Comparison of ENCODE assay signal across 13 cellular contexts in the genomic region with DNA sequence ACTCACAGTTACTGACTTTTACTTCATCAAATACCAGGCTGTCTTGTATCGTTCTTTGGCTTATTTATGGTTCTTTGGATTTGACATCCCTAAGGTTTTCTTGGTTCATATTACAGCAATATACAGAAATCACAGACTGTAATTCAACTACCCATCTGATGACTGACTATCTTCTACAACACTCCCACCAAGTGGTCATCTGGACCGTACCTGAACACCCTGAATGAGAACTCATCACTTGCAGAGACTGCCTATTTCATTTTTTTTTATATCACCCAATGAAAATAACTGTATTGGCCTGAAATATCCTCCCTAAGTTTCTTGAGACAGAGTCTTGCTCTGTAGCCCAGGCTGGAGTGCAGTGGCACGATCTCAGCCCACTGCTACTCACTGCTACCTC. TPM values are rescaled to one million over a fixed set of nuclear protein-coding genes. Genes with fewer than 3 reads are reported as not detected.
DNase-seq lines count a peak whose midpoint lies in the region; ATAC-seq and TF ChIP-seq lines count a peak whose summit lies in the region.
"Had no signal": no experiment of that assay in that cellular context is flagged by ENCODE, and none has a peak within 500 bp of the region (broad histone marks: within the 10 kb centered on the region; RNA-seq: fewer than 3 reads in every experiment).

No MANE protein-coding gene starts in this region.

- no peak overlapping the region for H3K27ac Mint-ChIP-seq in activated naive CD4-positive, alpha-beta T cell treated with anti-CD3 and anti-CD28 coated beads for 36 hours

- H3K9me3 ChIP-seq in RWPE2 (ENCODE audit: severe bottlenecking) (no peaks in the 10 kb centered on the region), spleen (no peaks in the 10 kb centered on the region)
- H3K9me3 ChIP-seq: body of pancreas had no signal

- H3K27ac ChIP-seq in RWPE2 (ENCODE audit: poor library complexity, severe bottlenecking) (peak overlapping the region; percentile 59), spleen (no peak overlapping the region)
- H3K27ac ChIP-seq: body of pancreas had no signal

- CTCF ChIA-PET in activated naive CD4-positive, alpha-beta T cell treated with anti-CD3 and anti-CD28 coated beads for 36 hours (lab: Charles Lee): interaction anchor here (0.6 to 1.4 kb wide), 5 partner anchors 17 to 63 kb away, joined by 3 to 12 read pairs (median 5); partner anchors contain the start of gene ADORA2A

- H3K27me3 ChIP-seq in RWPE2 (ENCODE audit: insufficient read depth, poor library complexity, severe bottlenecking) (no peaks in the 10 kb centered on the region), spleen (replicated peaks in 1 of 7) (no peaks in the 10 kb centered on the region)
- H3K27me3 ChIP-seq: body of pancreas had no signal

- H3K9me3 Mint-ChIP-seq in activated naive CD4-positive, alpha-beta T cell treated with anti-CD3 and anti-CD28 coated beads for 36 hours: no peaks in the 10 kb centered on the region

- no peak overlapping the region for H3K4me3 ChIP-seq in RWPE2 (ENCODE audit: severe bottlenecking)
- H3K4me3 ChIP-seq in foreskin fibroblast (ENCODE audit: low read depth in 1 of 2, low read length in 2 of 2): no peak overlapping the region
- H3K4me3 ChIP-seq in spleen: no peak overlapping the region
- H3K4me3 ChIP-seq: body of pancreas had no signal

- peak; percentile 30 for DNase-seq in activated naive CD4-positive, alpha-beta T cell treated with anti-CD3 and anti-CD28 coated beads for 36 hours
- DNase-seq in activated naive CD4-positive, alpha-beta T cell treated with Interleukin-2 at 50 U/mL for 16 hours: no peak
- no peak for DNase-seq in RWPE2 (ENCODE audit: low spot score)
- DNase-seq in foreskin fibroblast: no peak
- DNase-seq in spleen: no peak
- DNase-seq in occipital lobe (lab: John Stamatoyannopoulos, UW): no peak
- no peak for DNase-seq in retina
- no peak for DNase-seq in NCI-H446 (lab: John Stamatoyannopoulos, UW)
- DNase-seq: body of pancreas, NCI-H526 had no signal

- intact Hi-C loops in activated naive CD4-positive, alpha-beta T cell treated with anti-CD3 and anti-CD28 coated beads for 36 hours (cut with micrococcal nuclease): loop anchor here (1.0 to 2.0 kb wide), 2 partner anchors 51 to 59 kb away; partner anchors contain the start of gene ADORA2A
- intact Hi-C loops in spleen (cut with DNase I; ENCODE audit: low total_unique reads): no loop called here

- H3K36me3 ChIP-seq in RWPE2 (ENCODE audit: low read depth) (no peaks in the 10 kb centered on the region), spleen (no peaks in the 10 kb centered on the region)

- TF ChIP-seq CTCF in RWPE2 (IDR thresholded peaks at IDR 0.05; ENCODE audit: poor library complexity, severe bottlenecking): no peak
- peak; percentile 3 for TF ChIP-seq CTCF in foreskin fibroblast (IDR thresholded peaks at IDR 0.05; ENCODE audit: low read depth, low read length)
- TF ChIP-seq CTCF in spleen (IDR thresholded peaks at IDR 0.05 in 8 of 11, conservative IDR thresholded peaks at IDR 0.05 in 3 of 11): peak in 9 of 11 experiments; percentile 15 to 58 (median 42)

- ATAC-seq in RWPE2 (ENCODE audit: low read depth): no peak
- ATAC-seq: body of pancreas had no signal

- TF ChIP-seq POLR2A in spleen (IDR thresholded peaks at IDR 0.05): no peak

- H3K4me3 Mint-ChIP-seq in activated naive CD4-positive, alpha-beta T cell treated with anti-CD3 and anti-CD28 coated beads for 36 hours: no peak overlapping the region

- no peaks in the 10 kb centered on the region for H3K27me3 Mint-ChIP-seq in activated naive CD4-positive, alpha-beta T cell treated with anti-CD3 and anti-CD28 coated beads for 36 hours (ENCODE audit: low read depth)

- H3K4me1 Mint-ChIP-seq in activated naive CD4-positive, alpha-beta T cell treated with anti-CD3 and anti-CD28 coated beads for 36 hours (ENCODE audit: low read depth): peaks cover 20% of the 10 kb centered on the region

- peaks cover 35% of the 10 kb centered on the region for H3K4me1 ChIP-seq in RWPE2 (ENCODE audit: insufficient read depth, poor library complexity, severe bottlenecking)
- H3K4me1 ChIP-seq in spleen: peaks cover 0 to 49% (median 8%) of the 10 kb centered on the region in 6 donors

- WGBS in spleen, 5 donors: 60 to 70% (median 70%) methylated on average over 3 of the region's 3 CpGs

- no peaks in the 10 kb centered on the region for H3K36me3 Mint-ChIP-seq in activated naive CD4-positive, alpha-beta T cell treated with anti-CD3 and anti-CD28 coated beads for 36 hours (ENCODE audit: low read depth)

RNA-seq across cellular contexts. Expression of gene UPB1, which starts 9.5 kb away (rescaled TPM):
- total RNA-seq in activated naive CD4-positive, alpha-beta T cell treated with anti-CD3 and anti-CD28 coated beads for 36 hours: under 1 TPM in 1 of 2 experiments, not detected in 1; 0.10 TPM
- total RNA-seq in spleen (1 to 10 TPM in 6 of 7 donors, under 1 TPM in 1; 0.92 to 3.9 (median 2.0) TPM), occipital lobe (not detected)
- polyA plus RNA-seq in spleen: 1 to 10 TPM in 1 of 3 donors, under 1 TPM in 2; 0.38 to 1.5 (median 0.47) TPM
- total RNA-seq: fibroblast of lung, kidney epithelial cell, renal cortical epithelial cell had no signal

RNA-seq across cellular contexts. Expression of gene ADORA2A, which starts 58.2 kb away (rescaled TPM):
- 10 to 100 TPM; 37.6 to 38.0 TPM for total RNA-seq in activated naive CD4-positive, alpha-beta T cell treated with anti-CD3 and anti-CD28 coated beads for 36 hours
- 10 to 100 TPM; 15.8 to 31.1 (median 25.2) TPM for total RNA-seq in spleen
- polyA plus RNA-seq in spleen: 10 to 100 TPM in 2 of 3 donors, 1 to 10 TPM in 1; 8.3 to 14.8 (median 14.2) TPM
- total RNA-seq in occipital lobe: 8.0 TPM
